30 cellular contexts compared by ENCODE assay signal in the genomic region with DNA sequence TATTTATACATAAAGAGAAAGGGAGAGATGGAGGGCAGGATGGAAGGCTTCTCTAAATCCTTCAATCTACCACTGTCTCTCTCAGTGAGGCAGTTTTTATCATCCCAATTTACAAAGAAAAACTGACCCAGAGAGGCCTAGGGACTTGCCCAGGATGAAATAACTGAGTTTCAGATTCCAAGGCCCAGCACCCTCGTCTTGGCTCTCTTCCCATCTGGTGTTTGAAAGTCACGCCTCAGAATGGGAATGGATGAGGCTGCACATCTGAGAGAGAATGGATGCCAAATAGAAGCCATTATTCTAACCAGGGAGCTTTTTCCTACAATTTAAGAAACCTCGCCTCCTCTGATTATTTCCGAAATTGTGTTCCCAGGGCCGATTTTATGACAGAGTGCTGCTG. TPM values are rescaled to one million over a fixed set of nuclear protein-coding genes. Genes with fewer than 3 reads are reported as not detected.
"Had no signal": no experiment of that assay in that cellular context is flagged by ENCODE, and none has a peak within 500 bp of the region (broad histone marks: within the 10 kb centered on the region; RNA-seq: fewer than 3 reads in every experiment).

No MANE protein-coding gene starts in this region.

- H3K4me2 ChIP-seq: SK-N-SH had no signal

- H3K27ac ChIP-seq: ascending aorta, body of pancreas, breast epithelium, Peyer's patch, SJSA1 had no signal

- H3K9ac ChIP-seq: SK-N-SH had no signal

- H3K36me3 ChIP-seq: ascending aorta, breast epithelium, Peyer's patch, SJSA1 had no signal

- H3K4me1 ChIP-seq: ascending aorta, breast epithelium had no signal

- H3K27me3 ChIP-seq: ascending aorta, body of pancreas, breast epithelium, Peyer's patch had no signal

- DNase-seq: activated CD4-positive, alpha-beta T cell treated with anti-CD3 and anti-CD28 coated beads for 36 hours; activated CD4-positive, alpha-beta T cell treated with anti-CD3 and anti-CD28 coated beads, Interleukin-2, amount 10 ng/mL, durations not matched to agents 7 days and 5 days; activated CD4-positive, alpha-beta T cell treated with anti-CD3 and anti-CD28 coated beads, Interleukin-2, amount 50 U/mL, for 48 hours; activated CD8-positive, alpha-beta memory T cell treated with anti-CD3 and anti-CD28 coated beads, Interleukin-2, amount 50 U/mL, for 4 hours; activated naive CD4-positive, alpha-beta T cell; activated naive CD4-positive, alpha-beta T cell treated with anti-CD3 and anti-CD28 coated beads, Interleukin-2, amount 50 U/mL, for 16 hours; activated naive CD8-positive, alpha-beta T cell treated with anti-CD3 and anti-CD28 coated beads, Interleukin-2, amount 10 ng/mL, durations not matched to agents 7 days and 5 days; activated T-cell treated with anti-CD3 and anti-CD28 coated beads for 4 hours; activated T-cell treated with anti-CD3 and anti-CD28 coated beads, Interleukin-2, amount 50 U/mL, for 4 hours; amygdala; body of pancreas; Karpas-422; KBM-7; NCI-H1105; NCI-H1436; NCI-H1694; NCI-H1930; NCI-H2081 treated with DMSO at 0.1 percent for 48 hours; NCI-H446 treated with DMSO at 0.1 percent for 48 hours; NCI-H524; NCI-H69; NK-92 treated with Interleukin-12 subunit alpha and Interleukin-12 subunit beta, amount 100 ng/mL, for 24 hours; PC-3; RPMI8226; SHP77 treated with DMSO at 0.1 percent for 48 hours; SK-N-SH had no signal

- H3K4me3 ChIP-seq: ascending aorta, body of pancreas, breast epithelium, Peyer's patch, SJSA1 had no signal

- H3K9me3 ChIP-seq: ascending aorta, body of pancreas, breast epithelium, Peyer's patch, SJSA1, SK-N-SH had no signal

RNA-seq across cellular contexts. Expression of a gene that starts 10.6 kb away (rescaled TPM):
- total RNA-seq: SJSA1 had no signal
